ENCODE assay signal across 16 cellular contexts in the genomic region with DNA sequence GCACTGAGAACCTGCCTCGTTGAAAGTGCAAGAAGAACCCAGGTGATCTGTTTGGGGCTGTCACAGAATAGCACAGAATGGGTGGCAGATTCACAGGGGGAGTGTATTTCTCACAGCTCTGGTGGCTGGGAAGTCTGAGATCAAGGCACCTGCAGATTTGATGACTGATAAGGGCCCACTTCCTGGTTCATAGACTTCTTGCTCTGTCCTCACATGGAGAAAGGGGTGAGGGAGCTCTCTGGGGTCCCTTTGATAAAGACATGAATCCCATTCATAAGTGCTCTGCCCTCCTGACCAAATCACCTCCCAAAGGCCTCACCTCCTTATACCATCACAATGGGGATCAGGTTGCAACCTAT.
"Had no signal": no experiment of that assay in that cellular context is flagged by ENCODE, and none has a peak within 500 bp of the region (broad histone marks: within the 10 kb centered on the region; RNA-seq: fewer than 3 reads in every experiment).

No MANE protein-coding gene starts in this region.

- DNase-seq: activated CD4-positive, alpha-beta T cell treated with anti-CD3 and anti-CD28 coated beads, Interleukin-2, amount 50 U/mL, for 4 hours; activated effector memory CD4-positive, alpha-beta T cell treated with Interleukin-2 at 50 U/mL for 16 hours; activated T-cell treated with anti-CD3 and anti-CD28 coated beads, Interleukin-2, amount 50 U/mL, for 24 hours; immature natural killer cell; kidney glomerular epithelial cell; left ventricle myocardium inferior; mammary epithelial cell; midbrain; occipital lobe; spleen; stimulated activated CD4-positive, alpha-beta T cell treated with anti-CD3 and anti-CD28 coated beads, Interleukin-4, amount 100 ng/mL, for 4 hours; testis had no signal

- H3K27me3 Mint-ChIP-seq: activated naive CD8-positive, alpha-beta T cell had no signal

- H3K4me3 Mint-ChIP-seq: stimulated activated memory B cell treated with anti-CD40 and anti-IgM and Interleukin-4, amounts not matched to agents 10 μg/mL and 1 μg/mL and 100 μg/mL, for 72 hours; type B pancreatic cell had no signal

- H3K4me3 ChIP-seq: cardiac muscle cell, left ventricle myocardium inferior, spleen, testis had no signal

- H3K9me3 ChIP-seq: left ventricle myocardium inferior, spleen, testis had no signal

- H3K9me3 Mint-ChIP-seq: activated T-cell treated with anti-CD3 and anti-CD28 coated beads, Interleukin-2, amount 50 U/mL, for 24 hours; immature natural killer cell; stimulated activated memory B cell treated with anti-CD40 and anti-IgM and Interleukin-4, amounts not matched to agents 10 μg/mL and 1 μg/mL and 100 μg/mL, for 72 hours; type B pancreatic cell had no signal

- H3K27me3 ChIP-seq: cardiac muscle cell, testis had no signal

- H3K36me3 Mint-ChIP-seq: activated naive CD8-positive, alpha-beta T cell; stimulated activated memory B cell treated with anti-CD40 and anti-IgM and Interleukin-4, amounts not matched to agents 10 μg/mL and 1 μg/mL and 100 μg/mL, for 72 hours; type B pancreatic cell had no signal

- H3K36me3 ChIP-seq: cardiac muscle cell, left ventricle myocardium inferior, spleen had no signal

- ATAC-seq: stimulated activated memory B cell treated with anti-CD40 and anti-IgM and Interleukin-4, amounts not matched to agents 10 μg/mL and 1 μg/mL and 100 μg/mL, for 72 hours had no signal

- H3K27ac ChIP-seq: cardiac muscle cell, left ventricle myocardium inferior, spleen, testis had no signal

- H3K27ac Mint-ChIP-seq: stimulated activated memory B cell treated with anti-CD40 and anti-IgM and Interleukin-4, amounts not matched to agents 10 μg/mL and 1 μg/mL and 100 μg/mL, for 72 hours had no signal
